ENCODE assay signal across 4 cellular contexts in the genomic region with DNA sequence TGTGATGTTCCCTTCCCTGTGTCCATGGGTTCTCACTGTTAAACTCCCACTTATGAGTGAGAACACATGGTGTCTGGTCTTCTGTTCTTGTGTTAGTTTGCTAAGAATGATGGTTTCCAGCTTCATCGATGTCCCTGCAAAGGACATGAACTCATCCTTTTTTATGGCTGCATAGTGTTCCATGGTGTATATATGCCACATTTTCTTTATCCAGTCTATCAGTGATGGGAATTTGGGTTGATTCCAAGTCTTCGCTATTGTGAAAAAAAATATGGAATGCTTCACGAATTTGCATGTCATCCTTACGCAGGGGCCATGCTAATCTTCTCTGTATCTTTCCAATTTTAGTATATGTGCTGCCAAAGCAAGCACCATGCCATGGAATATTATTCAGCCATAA.
A peak's percentile ranks its signal among the peaks of the same experiment; 100 is the strongest.
DNase-seq lines count a peak whose midpoint lies in the region; ATAC-seq, FAIRE-seq and TF ChIP-seq lines count a peak whose summit lies in the region.
"Not testable (repeated sequence)": the region's sequence is repeated elsewhere in the genome, so short reads cannot be mapped to it uniquely, and the experiment has no call there.

No MANE protein-coding gene starts in this region.

- not testable (repeated sequence) for H3K27me3 ChIP-seq in Karpas-422 (ENCODE audit: low read length); neural progenitor cell
- H3K27me3 ChIP-seq in K562 (ENCODE audit: control insufficient read depth in 2 of 2, insufficient read depth in 2 of 2, low read length in 2 of 2), result peaks cover 3 to 25% of the 10 kb centered on the region in 2 experiments

- peak; percentile 11 for DNase-seq in Karpas-422
- not testable (repeated sequence) for DNase-seq in K562 (ENCODE audit: extremely low read depth in 1 of 4, low spot score in 3 of 4); neural progenitor cell (ENCODE audit: low spot score)

- WGBS in K562 (ENCODE audit: insufficient coverage, low coverage, missing lambda C conversion rate), result 1% methylated on average over 4 of the region's 4 CpGs

- POLR2A ChIA-PET in HEK293 (lab: Yijun Ruan, JAX); K562 (lab: Yijun Ruan, JAX): not testable (repeated sequence)

- H3K9me1 ChIP-seq in K562 (ENCODE audit: control insufficient read depth, insufficient read depth, low read length), result not testable (repeated sequence)

- not testable (repeated sequence) for H2AFZ ChIP-seq in Karpas-422 (ENCODE audit: low read length); K562 (ENCODE audit: low read depth, low read length); neural progenitor cell (replicated peaks)

- H3K27me3 Mint-ChIP-seq in neural progenitor cell (ENCODE audit: insufficient read depth, low read depth), result peaks cover 17% of the 10 kb centered on the region

- peak overlapping the region; percentile 3 for H3K4me3 Mint-ChIP-seq in neural progenitor cell

- H3K9me3 ChIP-seq in HEK293 (ENCODE audit: control insufficient read depth, insufficient read depth, low read depth, low read length); Karpas-422 (ENCODE audit: low read length); K562 (replicated peaks; ENCODE audit: control insufficient read depth, insufficient read depth, low read depth, low read length); neural progenitor cell (ENCODE audit: low read depth): not testable (repeated sequence)

- H3K4me3 ChIP-seq in HEK293 (ENCODE audit: low read depth, low read length); Karpas-422 (ENCODE audit: low read length); K562; neural progenitor cell: not testable (repeated sequence)

- not testable (repeated sequence) for H4K20me1 ChIP-seq in Karpas-422 (ENCODE audit: insufficient read depth, low read depth, low read length); K562 (replicated peaks; ENCODE audit: control insufficient read depth, insufficient read depth, low read length); neural progenitor cell (ENCODE audit: low read depth)

- not testable (repeated sequence) for ATAC-seq in K562

- H3K9ac ChIP-seq in Karpas-422 (ENCODE audit: low read length); K562 (ENCODE audit: insufficient read depth in 1 of 2, low read depth in 2 of 2, low read length in 2 of 2); neural progenitor cell: not testable (repeated sequence)

- not testable (repeated sequence) for TF ChIP-seq POLR2A in K562 (conservative IDR thresholded peaks at IDR 0.05)

- BruUV-seq in K562 (replicated peaks; lab: Mats Ljungman, UMichigan), result not testable (repeated sequence)

- not testable (repeated sequence) for TF ChIP-seq RAD21 in K562 (CRISPR knock-in tag; conservative IDR thresholded peaks at IDR 0.05 in 1 of 2, IDR thresholded peaks at IDR 0.05 in 1 of 2)

- H3K4me1 Mint-ChIP-seq in neural progenitor cell, result not testable (repeated sequence)

- not testable (repeated sequence) for H3K4me2 ChIP-seq in Karpas-422 (ENCODE audit: low read depth, low read length, poor library complexity, severe bottlenecking); K562 (ENCODE audit: insufficient read depth, low read length); neural progenitor cell

- CTCF ChIA-PET in HEK293 (lab: Yijun Ruan, JAX), result interaction anchor here (0.6 kb wide), 1 partner anchor 252 kb away, joined by 3 read pairs; no protein-coding TSS in a partner anchor
- CTCF ChIA-PET in K562 (lab: Yijun Ruan, JAX; ENCODE audit: low intra/inter-chr PET ratio), result not testable (repeated sequence)

- not testable (repeated sequence) for TF ChIP-seq CTCF in HEK293 (tag by site-specific recombination; IDR thresholded peaks at IDR 0.05); K562 (IDR thresholded peaks at IDR 0.05 in 2 of 3, conservative IDR thresholded peaks at IDR 0.05 in 1 of 3; ENCODE audit: insufficient read depth in 2 of 3, low read depth in 1 of 3, low read length in 3 of 3); neural progenitor cell (IDR thresholded peaks at IDR 0.05)

- not testable (repeated sequence) for H3F3A ChIP-seq in neural progenitor cell (ENCODE audit: low read depth)

- intact Hi-C loops in K562 (cut with micrococcal nuclease), result not testable (repeated sequence)

- H3K36me3 Mint-ChIP-seq in neural progenitor cell, result not testable (repeated sequence)

- in situ Hi-C loops in K562 (cut with MboI), result not testable (repeated sequence)

- not testable (repeated sequence) for H3K9me2 ChIP-seq in Karpas-422 (replicated peaks; ENCODE audit: insufficient read depth, low read length)

- not testable (repeated sequence) for H3K4me1 ChIP-seq in HEK293 (ENCODE audit: control insufficient read depth, insufficient read depth, low read length); K562 (replicated peaks in 1 of 2; ENCODE audit: control insufficient read depth in 2 of 2, insufficient read depth in 2 of 2, low read length in 2 of 2); neural progenitor cell
- peaks cover 24% of the 10 kb centered on the region for H3K4me1 ChIP-seq in Karpas-422 (ENCODE audit: low read length)

- H3K27ac Mint-ChIP-seq in neural progenitor cell, result not testable (repeated sequence)

- H3K36me3 ChIP-seq in HEK293 (ENCODE audit: control insufficient read depth in 2 of 2, insufficient read depth in 1 of 2, low read length in 2 of 2); Karpas-422 (ENCODE audit: insufficient read depth, low read length); K562 (ENCODE audit: control insufficient read depth, insufficient read depth, low read length); neural progenitor cell: not testable (repeated sequence)

- not testable (repeated sequence) for H3K79me2 ChIP-seq in Karpas-422 (ENCODE audit: low read length); K562 (ENCODE audit: control insufficient read depth, insufficient read depth, low read length); neural progenitor cell (ENCODE audit: low read depth)

- H3K27ac ChIP-seq in HEK293 (ENCODE audit: extremely low read depth, low read depth, low read length); Karpas-422 (ENCODE audit: low read length); K562 (ENCODE audit: extremely low read depth, low read depth, low read length); neural progenitor cell: not testable (repeated sequence)

- TF ChIP-seq EP300 in K562 (IDR thresholded peaks at IDR 0.05; ENCODE audit: low read length), result not testable (repeated sequence)

- not testable (repeated sequence) for FAIRE-seq in K562 (lab: Jason Lieb, UNC)

- H3K9me3 Mint-ChIP-seq in neural progenitor cell, result not testable (repeated sequence)

TF ChIP-seq in HEK293, 187 proteins besides CTCF, POLR2A, EP300 and RAD21:
- peak; percentile 79 for TF ChIP-seq ZNF146 (tag by site-specific recombination; IDR thresholded peaks at IDR 0.05)

TF ChIP-seq in K562, 482 proteins besides CTCF, POLR2A, EP300 and RAD21:
- TF ChIP-seq ZNF146 (CRISPR knock-in tag; IDR thresholded peaks at IDR 0.05; ENCODE audit: unreplicated experiment) (peak; percentile 52), RBM25 (IDR thresholded peaks at IDR 0.05; ENCODE audit: low read depth, low read length, severe bottlenecking) (peak; percentile 3)
TF ChIP-seq in K562: peak in this region for 2; not testable (repeated sequence) for 480.
